Comparison of ENCODE assay signal across 8 cellular contexts in genomic region chr20:32206383-32207210, GRCh38. TPM values are rescaled to one million over a fixed set of nuclear protein-coding genes. Genes with fewer than 3 reads are reported as not detected.
DNase-seq lines count a peak whose midpoint lies in the region; ATAC-seq lines count a peak whose summit lies in the region.

No MANE protein-coding gene starts in this region.

- POLR2A ChIA-PET in activated CD4-positive, alpha-beta T cell treated with anti-CD3 and anti-CD28 coated beads for 36 hours (lab: Charles Lee) = interaction anchor here (0.8 to 3.5 kb wide), 6 partner anchors 26 to 158 kb away, joined by 3 to 40 read pairs (median 5); partner anchors contain the start of gene ASXL1

- H3K27me3 ChIP-seq in stomach smooth muscle (ENCODE audit: control insufficient read depth in 1 of 2, insufficient read depth in 2 of 2, low read length in 2 of 2) = no peaks in the 10 kb centered on the region

- DNase-seq in activated CD4-positive, alpha-beta T cell treated with anti-CD3 and anti-CD28 coated beads for 36 hours = peak; percentile 51
- DNase-seq in activated CD4-positive, alpha-beta T cell treated with anti-CD3 and anti-CD28 coated beads, Interleukin-2, amount 50 U/mL, for 1 hour = no peak
- DNase-seq in activated naive CD8-positive, alpha-beta T cell treated with anti-CD3 and anti-CD28 coated beads for 36 hours = no peak
- DNase-seq in immature natural killer cell (no peak), NCI-H226 (no peak)
- DNase-seq in stimulated activated naive CD4-positive, alpha-beta T cell treated with Interleukin-2 at 50 U/mL for 16 hours (lab: John Stamatoyannopoulos, UW) = no peak

- CTCF ChIA-PET in activated CD4-positive, alpha-beta T cell treated with anti-CD3 and anti-CD28 coated beads for 36 hours (lab: Charles Lee) = interaction anchor here (0.6 kb wide), 1 partner anchor 78 kb away, joined by 3 read pairs; no protein-coding TSS in a partner anchor

- peaks cover 67% of the 10 kb centered on the region for H3K4me1 Mint-ChIP-seq in activated CD4-positive, alpha-beta T cell treated with anti-CD3 and anti-CD28 coated beads for 36 hours
- peaks cover 66% of the 10 kb centered on the region for H3K4me1 Mint-ChIP-seq in activated naive CD8-positive, alpha-beta T cell treated with anti-CD3 and anti-CD28 coated beads for 36 hours
- H3K4me1 Mint-ChIP-seq in immature natural killer cell = peaks cover 49 to 81% of the 10 kb centered on the region in 2 donors

- H3K9ac ChIP-seq in stomach smooth muscle (ENCODE audit: low read length in 2 of 2) = peak overlapping the region; percentile 92 to 99

- H3K27ac ChIP-seq in stomach smooth muscle (ENCODE audit: low read length) = peak overlapping the region; percentile 70

- intact Hi-C loops in activated CD4-positive, alpha-beta T cell treated with anti-CD3 and anti-CD28 coated beads for 36 hours (cut with DNase I, micrococcal nuclease) = loop anchor here (1.0 to 10.0 kb wide), 13 partner anchors 26 to 761 kb away; partner anchors contain the start of genes TM9SF4 (in 2 of the 2), ASXL1 (in 1 of the 2), BCL2L1 (in 1 of the 2) and KIF3B (in 1 of the 2)

- H3K9me3 ChIP-seq in stomach smooth muscle (ENCODE audit: control insufficient read depth in 2 of 2, low read length in 2 of 2) = no peaks in the 10 kb centered on the region

- H3K27me3 Mint-ChIP-seq in activated CD4-positive, alpha-beta T cell treated with anti-CD3 and anti-CD28 coated beads for 36 hours = no peaks in the 10 kb centered on the region
- H3K27me3 Mint-ChIP-seq in activated naive CD8-positive, alpha-beta T cell treated with anti-CD3 and anti-CD28 coated beads for 36 hours = no peaks in the 10 kb centered on the region
- H3K27me3 Mint-ChIP-seq in immature natural killer cell (ENCODE audit: low read depth in 3 of 3) = peaks cover 0 to 5% (median 3%) of the 10 kb centered on the region in 3 donors

- peak overlapping the region; percentile 99 for H3K27ac Mint-ChIP-seq in activated CD4-positive, alpha-beta T cell treated with anti-CD3 and anti-CD28 coated beads for 36 hours
- H3K27ac Mint-ChIP-seq in activated naive CD8-positive, alpha-beta T cell treated with anti-CD3 and anti-CD28 coated beads for 36 hours = peak overlapping the region; percentile 98
- H3K27ac Mint-ChIP-seq in immature natural killer cell = peak overlapping the region; percentile 79 to 96 (median 86)

- ATAC-seq in activated CD4-positive, alpha-beta T cell treated with anti-CD3 and anti-CD28 coated beads for 36 hours = no peak
- no peak for ATAC-seq in HG02798 (IDR thresholded peaks at IDR 0.05; ENCODE audit: poor library complexity, unreplicated experiment)

- peak overlapping the region; percentile 99 to 100 for H3K4me3 ChIP-seq in stomach smooth muscle (ENCODE audit: low read length in 2 of 2)

- H3K4me1 ChIP-seq in stomach smooth muscle (ENCODE audit: control insufficient read depth, insufficient read depth, low read length) = peaks cover 54% of the 10 kb centered on the region

- peaks cover 88% of the 10 kb centered on the region for H3K36me3 Mint-ChIP-seq in activated CD4-positive, alpha-beta T cell treated with anti-CD3 and anti-CD28 coated beads for 36 hours (ENCODE audit: low read depth)
- H3K36me3 Mint-ChIP-seq in activated naive CD8-positive, alpha-beta T cell treated with anti-CD3 and anti-CD28 coated beads for 36 hours = peaks cover 86% of the 10 kb centered on the region
- H3K36me3 Mint-ChIP-seq in immature natural killer cell = peaks cover under 1 to 2% (median 1%) of the 10 kb centered on the region in 3 donors

- H3K36me3 ChIP-seq in stomach smooth muscle (ENCODE audit: control insufficient read depth in 2 of 2, insufficient read depth in 2 of 2, low read length in 2 of 2) = peaks cover 7 to 11% of the 10 kb centered on the region in 2 donors

- H3K9me3 Mint-ChIP-seq in activated CD4-positive, alpha-beta T cell treated with anti-CD3 and anti-CD28 coated beads for 36 hours (ENCODE audit: low read depth) = no peaks in the 10 kb centered on the region
- no peaks in the 10 kb centered on the region for H3K9me3 Mint-ChIP-seq in activated naive CD8-positive, alpha-beta T cell treated with anti-CD3 and anti-CD28 coated beads for 36 hours
- no peaks in the 10 kb centered on the region for H3K9me3 Mint-ChIP-seq in immature natural killer cell

- H3K4me3 Mint-ChIP-seq in activated CD4-positive, alpha-beta T cell treated with anti-CD3 and anti-CD28 coated beads for 36 hours = peak overlapping the region; percentile 99
- peak overlapping the region; percentile 100 for H3K4me3 Mint-ChIP-seq in activated naive CD8-positive, alpha-beta T cell treated with anti-CD3 and anti-CD28 coated beads for 36 hours
- peak overlapping the region; percentile 84 to 97 (median 94) for H3K4me3 Mint-ChIP-seq in immature natural killer cell

RNA-seq across cellular contexts. Expression of gene PLAGL2, which starts 0.9 kb away (rescaled TPM):
- 10 to 100 TPM; 89.1 to 98.2 TPM for total RNA-seq in activated CD4-positive, alpha-beta T cell treated with anti-CD3 and anti-CD28 coated beads for 36 hours
- 10 to 100 TPM; 86.9 to 87.2 TPM for total RNA-seq in activated naive CD8-positive, alpha-beta T cell treated with anti-CD3 and anti-CD28 coated beads for 36 hours
- 1 to 10 TPM; 1.3 to 3.4 (median 1.6) TPM for polyA plus RNA-seq in immature natural killer cell

RNA-seq across cellular contexts. Expression of gene POFUT1, which starts 1.1 kb away (rescaled TPM):
- 10 to 100 TPM; 51.8 to 54.3 TPM for total RNA-seq in activated CD4-positive, alpha-beta T cell treated with anti-CD3 and anti-CD28 coated beads for 36 hours
- total RNA-seq in activated naive CD8-positive, alpha-beta T cell treated with anti-CD3 and anti-CD28 coated beads for 36 hours = 10 to 100 TPM; 64.0 to 65.7 TPM
- 10 to 100 TPM in 2 of 3 donors, 1 to 10 TPM in 1; 7.5 to 15.4 (median 10.6) TPM for polyA plus RNA-seq in immature natural killer cell
